8 cellular contexts compared by ENCODE assay signal in genomic region chr12:122265931-122266771, GRCh38. TPM values are rescaled to one million over a fixed set of nuclear protein-coding genes. Genes with fewer than 3 reads are reported as not detected.
A peak's percentile ranks its signal among the peaks of the same experiment; 100 is the strongest.
DNase-seq lines count a peak whose midpoint lies in the region; ATAC-seq, FAIRE-seq and TF ChIP-seq lines count a peak whose summit lies in the region.

Gene VPS33A, minus strand, starts transcription at chr12:122266494. Its CDS starts 86 bp downstream, at chr12:122266408.

- no peaks in the 10 kb centered on the region for H3K9me3 Mint-ChIP-seq in T-helper 2 cell treated with Interferon-gamma antibody and Interleukin-4, amounts not matched to agents 5 μg/mL and 100 μg/mL, for 36 hours

- peaks cover 0 to 8% of the 10 kb centered on the region in 2 donors for H3K4me1 ChIP-seq in ascending aorta
- H3K4me1 ChIP-seq in right cardiac atrium (ENCODE audit: control insufficient read depth, insufficient read depth, low read length): no peaks in the 10 kb centered on the region
- peaks cover 13% of the 10 kb centered on the region for H3K4me1 ChIP-seq in psoas muscle
- H3K4me1 ChIP-seq in urinary bladder (ENCODE audit: insufficient read depth): no peaks in the 10 kb centered on the region

- no peaks in the 10 kb centered on the region for H3K27me3 ChIP-seq in ascending aorta
- no peaks in the 10 kb centered on the region for H3K27me3 ChIP-seq in right cardiac atrium (ENCODE audit: control insufficient read depth, insufficient read depth)
- H3K27me3 ChIP-seq in psoas muscle (ENCODE audit: insufficient read depth in 3 of 3, low read length in 2 of 3): no peaks in the 10 kb centered on the region

- peaks cover 5 to 26% of the 10 kb centered on the region in 2 donors for H3K36me3 ChIP-seq in ascending aorta
- H3K36me3 ChIP-seq in psoas muscle (ENCODE audit: insufficient read depth in 1 of 2, low read depth in 1 of 2): peaks cover 0 to 46% of the 10 kb centered on the region in 2 donors
- peaks cover 2% of the 10 kb centered on the region for H3K36me3 ChIP-seq in urinary bladder (ENCODE audit: insufficient read depth)

- H3K4me3 Mint-ChIP-seq in T-helper 2 cell treated with Interferon-gamma antibody and Interleukin-4, amounts not matched to agents 5 μg/mL and 100 μg/mL, for 36 hours: peak within 1 kb of the TSS; percentile 96

- H3K4me1 Mint-ChIP-seq in T-helper 2 cell treated with Interferon-gamma antibody and Interleukin-4, amounts not matched to agents 5 μg/mL and 100 μg/mL, for 36 hours (ENCODE audit: low read depth): peaks cover 15% of the 10 kb centered on the region

- peaks cover 16% of the 10 kb centered on the region for H3K36me3 Mint-ChIP-seq in T-helper 2 cell treated with Interferon-gamma antibody and Interleukin-4, amounts not matched to agents 5 μg/mL and 100 μg/mL, for 36 hours (ENCODE audit: low read depth)

- ATAC-seq in HG02973 (IDR thresholded peaks at IDR 0.05; ENCODE audit: unreplicated experiment) (peak; percentile 68), right cardiac atrium (peak; percentile 97 to 99), psoas muscle (peak; percentile 91 to 95 (median 92))

- peak within 1 kb of the TSS; percentile 99 for H3K27ac Mint-ChIP-seq in T-helper 2 cell treated with Interferon-gamma antibody and Interleukin-4, amounts not matched to agents 5 μg/mL and 100 μg/mL, for 36 hours

- H3K27ac ChIP-seq in ascending aorta (peak within 1 kb of the TSS; percentile 84 to 88), right cardiac atrium (ENCODE audit: low read length) (peak within 1 kb of the TSS; percentile 50), psoas muscle (peak within 1 kb of the TSS; percentile 89), urinary bladder (ENCODE audit: low read depth) (peak within 1 kb of the TSS; percentile 87)

- intact Hi-C loops in ascending aorta (cut with DNase I): loop anchor here (1.0 to 10.0 kb wide), 6 partner anchors 40 to 709 kb away; partner anchors contain the start of genes DIABLO, KNTC1, OGFOD2 and ZCCHC8
- intact Hi-C loops in right cardiac atrium (cut with DNase I): no loop called here
- intact Hi-C loops in psoas muscle (cut with DNase I): loop anchor here in 1 of 2 donors (2.0 kb wide), 1 partner anchor 257 kb away; no protein-coding TSS in a partner anchor

- H3K27me3 Mint-ChIP-seq in T-helper 2 cell treated with Interferon-gamma antibody and Interleukin-4, amounts not matched to agents 5 μg/mL and 100 μg/mL, for 36 hours (ENCODE audit: low read depth): peaks cover 4% of the 10 kb centered on the region

- peak within 1 kb of the TSS; percentile 92 to 96 for H3K4me3 ChIP-seq in ascending aorta
- peak within 1 kb of the TSS; percentile 49 for H3K4me3 ChIP-seq in right cardiac atrium (ENCODE audit: low read length)
- peak within 1 kb of the TSS; percentile 99 for H3K4me3 ChIP-seq in psoas muscle
- peak within 1 kb of the TSS; percentile 65 for H3K4me3 ChIP-seq in urinary bladder (ENCODE audit: low read depth, low read length)

- H3K9me3 ChIP-seq in ascending aorta: no peaks in the 10 kb centered on the region
- no peaks in the 10 kb centered on the region for H3K9me3 ChIP-seq in right cardiac atrium (ENCODE audit: control insufficient read depth, low read length)
- no peaks in the 10 kb centered on the region for H3K9me3 ChIP-seq in psoas muscle

- peak; percentile 93 for DNase-seq in GM18507 (ENCODE audit: extremely low spot score, insufficient read length, low read depth)
- peak; percentile 98 for DNase-seq in NCI-H2029 (lab: John Stamatoyannopoulos, UW)
- peak; percentile 96 for DNase-seq in T-helper 2 cell treated with Interferon-gamma antibody and Interleukin-4, amounts not matched to agents 5 μg/mL and 100 μg/mL, for 36 hours (ENCODE audit: low spot score)
- peak; percentile 83 to 99 for DNase-seq in ascending aorta (ENCODE audit: low spot score in 2 of 2)
- DNase-seq in right cardiac atrium: peak; percentile 97 to 99 (median 99)
- peak; percentile 96 to 98 for DNase-seq in psoas muscle

- peak; percentile 95 for FAIRE-seq in GM18507 (lab: Jason Lieb, UNC)

- WGBS in right cardiac atrium: under 1% methylated on average over 68 of the region's 68 CpGs
- 0 to 1% (median 0%) methylated on average over 68 of the region's 68 CpGs for WGBS in psoas muscle, 3 donors
- WGBS in urinary bladder: under 1% methylated on average over 68 of the region's 68 CpGs

- no peak for TF ChIP-seq CTCF in ascending aorta (IDR thresholded peaks at IDR 0.05)
- TF ChIP-seq CTCF in psoas muscle (IDR thresholded peaks at IDR 0.05): no peak

RNA-seq across cellular contexts. Expression of gene VPS33A, which starts in this region (rescaled TPM):
- 8.1 TPM for total RNA-seq in ascending aorta
- total RNA-seq in right cardiac atrium: 10 to 100 TPM in 3 of 4 donors, 1 to 10 TPM in 1; 7.8 to 15.2 (median 12.7) TPM
- 7.3 TPM for polyA plus RNA-seq in right cardiac atrium
- 10 to 100 TPM; 17.1 to 20.0 (median 17.2) TPM for total RNA-seq in psoas muscle
- 10 to 100 TPM; 10.3 to 33.6 (median 15.1) TPM for polyA plus RNA-seq in psoas muscle
- 17.0 TPM for total RNA-seq in urinary bladder
- 12.4 TPM for polyA plus RNA-seq in urinary bladder

Comparison
In these comparisons a context has a peak if more than half of its experiments do, and no peak if none do; other contexts are left out.
1. Peak in every context shown above with its lines: DNase-seq, ATAC-seq, H3K4me3 ChIP-seq and H3K27ac ChIP-seq.
2. H3K4me3 ChIP-seq: peak in every context shown above with its lines; median percentile 99 in psoas muscle; 94 in ascending aorta; 65 in urinary bladder; 49 in right cardiac atrium.